In the genomic region with DNA sequence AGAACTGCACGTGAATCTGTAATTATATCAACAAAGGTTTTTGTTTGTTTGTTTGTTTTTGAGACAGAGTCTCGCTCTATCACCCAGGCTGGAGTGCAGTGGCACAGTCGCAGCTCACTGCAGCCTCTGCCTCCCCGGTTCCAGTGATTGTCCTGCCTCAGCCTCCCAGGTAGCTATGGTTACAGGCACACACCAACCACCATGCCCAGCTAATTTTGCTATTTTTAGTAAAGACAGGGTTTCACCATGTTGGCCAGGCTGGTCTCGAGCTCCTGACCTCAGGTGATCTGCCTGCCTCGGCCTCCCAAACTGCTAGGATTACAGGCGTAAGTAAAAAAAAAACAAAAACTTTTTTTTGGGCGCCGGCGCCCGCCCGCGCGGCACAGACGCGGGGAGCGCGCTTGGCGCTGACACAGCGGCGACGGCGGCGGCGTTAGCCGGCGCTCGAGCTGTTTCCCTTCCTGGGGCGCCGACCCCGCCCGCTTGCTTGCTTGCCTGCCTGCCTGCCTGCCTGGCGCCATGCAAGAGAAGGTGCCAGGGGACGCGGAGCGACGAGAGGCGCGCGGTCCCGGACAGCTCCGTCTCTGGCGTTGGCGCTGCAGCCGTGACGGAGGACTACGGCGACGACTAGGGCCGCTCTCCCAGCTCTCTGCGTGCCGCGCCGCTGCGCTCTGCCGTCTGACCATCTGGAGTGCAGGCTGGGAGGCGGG, we compare ENCODE assay signal across 1 cellular context.
TF ChIP-seq lines count a peak whose summit lies in the region.

No MANE protein-coding gene starts in this region.

TF ChIP-seq in GM23338, 12 proteins besides CTCF, POLR2A, EP300 and RAD21 (continued from another document):
- TF ChIP-seq ZNF462 (CRISPR knock-in tag; IDR thresholded peaks at IDR 0.05) (no peak), JUNB (IDR thresholded peaks at IDR 0.05; ENCODE audit: unreplicated experiment) (no peak), ZNF331 (CRISPR knock-in tag; IDR thresholded peaks at IDR 0.05; ENCODE audit: low read depth) (no peak), ZNF114 (CRISPR knock-in tag; IDR thresholded peaks at IDR 0.05) (no peak), EZH2phosphoT487 (IDR thresholded peaks at IDR 0.05; ENCODE audit: unreplicated experiment) (no peak), CREB1 (CRISPR knock-in tag; IDR thresholded peaks at IDR 0.05; ENCODE audit: low read depth) (no peak)
